Comparison of ENCODE assay signal across 8 cellular contexts in genomic region chr15:88274534-88275460, GRCh38. TPM values are rescaled to one million over a fixed set of nuclear protein-coding genes. Genes with fewer than 3 reads are reported as not detected.
A peak's percentile ranks its signal among the peaks of the same experiment; 100 is the strongest.
DNase-seq lines count a peak whose midpoint lies in the region; ATAC-seq and TF ChIP-seq lines count a peak whose summit lies in the region.

No MANE protein-coding gene starts in this region.

- DNase-seq in ELR (ENCODE audit: low read depth) = peak; percentile 55
- DNase-seq in KG1 (lab: John Stamatoyannopoulos, UW) = peak; percentile 8
- DNase-seq in UCSD-AML1 (lab: John Stamatoyannopoulos, UW; ENCODE audit: unreplicated experiment) = peak; percentile 54
- DNase-seq in mammary epithelial cell = peak; percentile 44
- peak in 1 of 2 donors; percentile 37 for DNase-seq in left colon
- DNase-seq in stimulated activated CD4-positive, alpha-beta T cell treated with anti-CD3 and anti-CD28 coated beads, Interleukin-4, amount 100 ng/mL, for 4 hours = peak; percentile 35 to 53
- DNase-seq in GF-D8 (lab: John Stamatoyannopoulos, UW) = no peak

- H3K79me2 ChIP-seq in mammary epithelial cell (ENCODE audit: insufficient read depth, low read length) = no peaks in the 10 kb centered on the region

- ATAC-seq in GM21423 (IDR thresholded peaks at IDR 0.05; ENCODE audit: unreplicated experiment) = peak; percentile 73
- ATAC-seq in left colon = peak; percentile 54

- H4K20me1 ChIP-seq in mammary epithelial cell (ENCODE audit: insufficient read depth, low read length) = no peaks in the 10 kb centered on the region

- no TSS peak for BruUV-seq in mammary epithelial cell (replicated peaks; lab: Mats Ljungman, UMichigan)

- intact Hi-C loops in mammary epithelial cell (cut with micrococcal nuclease) (loop anchor here (1.0 to 10.0 kb wide), 2 partner anchors 1230 to 1650 kb away; no protein-coding TSS in a partner anchor), left colon (cut with DNase I, micrococcal nuclease) (no loop called here)

- H3K27me3 ChIP-seq in mammary epithelial cell (ENCODE audit: insufficient read depth, low read length) = peaks cover 2% of the 10 kb centered on the region

- in situ Hi-C loops in mammary epithelial cell (cut with MboI; ENCODE audit: low sequenced_read_pairs in 2 of 2) = no loop called here

- no peaks in the 10 kb centered on the region for H3K4me1 ChIP-seq in mammary epithelial cell (ENCODE audit: insufficient read depth, low read length)

- CTCF ChIA-PET in mammary epithelial cell (lab: Charles Lee; ENCODE audit: low non-redundant PET) = interaction anchor here (0.5 to 0.7 kb wide), 5 partner anchors 71 to 1437 kb away, joined by 3 to 15 read pairs (median 4); no protein-coding TSS in a partner anchor

- TF ChIP-seq CTCF in mammary epithelial cell (conservative IDR thresholded peaks at IDR 0.05 in 1 of 2, IDR thresholded peaks at IDR 0.05 in 1 of 2; ENCODE audit: extremely low read depth in 1 of 2, insufficient read depth in 1 of 2, low read depth in 1 of 2, low read length in 2 of 2) = peak; percentile 83 to 96

- H2AFZ ChIP-seq in mammary epithelial cell (ENCODE audit: low read depth, low read length) = no peak overlapping the region

- H3K4me2 ChIP-seq in mammary epithelial cell (ENCODE audit: insufficient read depth, low read depth, low read length) = no peak overlapping the region

- H3K36me3 ChIP-seq in mammary epithelial cell (ENCODE audit: insufficient read depth, low read length) = no peaks in the 10 kb centered on the region

- H3K9ac ChIP-seq in mammary epithelial cell (ENCODE audit: insufficient read depth, low read length) = no peak overlapping the region

- no peak overlapping the region for H3K27ac ChIP-seq in mammary epithelial cell (ENCODE audit: insufficient read depth, low read depth, low read length)

- H3K4me3 ChIP-seq in mammary epithelial cell (replicated peaks in 1 of 3; ENCODE audit: insufficient read depth in 1 of 3, low read depth in 2 of 3, low read length in 3 of 3) = no peak overlapping the region

- dilution Hi-C loops in mammary epithelial cell (cut with HindIII; ENCODE audit: low sequenced_read_pairs) = no loop called here

- no peaks in the 10 kb centered on the region for H3K9me3 ChIP-seq in mammary epithelial cell (replicated peaks; ENCODE audit: insufficient read depth, low read length)

- 19% methylated on average over 8 of the region's 11 CpGs for WGBS in mammary epithelial cell (ENCODE audit: low coverage, missing lambda C conversion rate)

RNA-seq across cellular contexts. Expression of gene NTRK3, which starts 18.3 kb away (rescaled TPM):
- total RNA-seq in mammary epithelial cell (not detected), left colon (1 to 10 TPM in 1 of 2 donors, under 1 TPM in 1; 0.55 to 1.3 TPM)
- not detected for polyA plus RNA-seq in mammary epithelial cell
- polyA minus RNA-seq in mammary epithelial cell = not detected
